Comparison of ENCODE assay signal across 9 cellular contexts in genomic region chr1:42943166-42943565, GRCh38. TPM values are rescaled to one million over a fixed set of nuclear protein-coding genes. Genes with fewer than 3 reads are reported as not detected.
A peak's percentile ranks its signal among the peaks of the same experiment; 100 is the strongest.
DNase-seq lines count a peak whose midpoint lies in the region; ATAC-seq and TF ChIP-seq lines count a peak whose summit lies in the region.
"Had no signal": no experiment of that assay in that cellular context is flagged by ENCODE, and none has a peak within 500 bp of the region (broad histone marks: within the 10 kb centered on the region; RNA-seq: fewer than 3 reads in every experiment).

No MANE protein-coding gene starts in this region.

- DNase-seq in CD4-positive, CD25-positive, alpha-beta regulatory T cell: no peak
- DNase-seq in PC-3: peak; percentile 97
- no peak for DNase-seq in chondrocyte (ENCODE audit: low spot score)
- no peak for DNase-seq in SJCRH30
- no peak for DNase-seq in DMS153 (lab: John Stamatoyannopoulos, UW)
- DNase-seq: Kasumi-1 had no signal

- peak overlapping the region; percentile 63 for H3K4me2 ChIP-seq in PC-3 (ENCODE audit: low read length)

- ATAC-seq in CD4-positive, CD25-positive, alpha-beta regulatory T cell (ENCODE audit: low read depth in 2 of 2): peak in 1 of 2 donors; percentile 57
- peak; percentile 53 for ATAC-seq in PC-3
- no peak for ATAC-seq in HG03354 (IDR thresholded peaks at IDR 0.05; ENCODE audit: poor library complexity, severe bottlenecking, unreplicated experiment)
- no peak for ATAC-seq in GM21619 (IDR thresholded peaks at IDR 0.05; ENCODE audit: unreplicated experiment)

- CTCF ChIA-PET in PC-3 (lab: Charles Lee): no interaction called here

- peak overlapping the region in 3 of 4 donors; percentile 33 to 63 (median 46) for H3K4me3 Mint-ChIP-seq in CD4-positive, CD25-positive, alpha-beta regulatory T cell
- no peak overlapping the region for H3K4me3 Mint-ChIP-seq in chondrocyte (ENCODE audit: unreplicated experiment)
- H3K4me3 Mint-ChIP-seq in nephron: no peak overlapping the region

- H3K27ac Mint-ChIP-seq in CD4-positive, CD25-positive, alpha-beta regulatory T cell: peak overlapping the region; percentile 75 to 93 (median 78)
- H3K27ac Mint-ChIP-seq in chondrocyte (ENCODE audit: unreplicated experiment): peak overlapping the region; percentile 98
- peak overlapping the region in 2 of 3 experiments; percentile 30 to 70 for H3K27ac Mint-ChIP-seq in nephron

- H3K9me2 ChIP-seq in PC-3 (replicated peaks; ENCODE audit: low read length): no peaks in the 10 kb centered on the region

- H3K4me3 ChIP-seq in CD4-positive, CD25-positive, alpha-beta regulatory T cell (ENCODE audit: low read depth, low read length): no peak overlapping the region
- peak overlapping the region; percentile 13; the same call in 1 of the 2 replicates for H3K4me3 ChIP-seq in PC-3 (ENCODE audit: low read length)
- H3K4me3 ChIP-seq in SJCRH30: no peak overlapping the region

- TF ChIP-seq CTCF in PC-3 (conservative IDR thresholded peaks at IDR 0.05; ENCODE audit: low read depth, low read length) (no peak), chondrocyte (IDR thresholded peaks at IDR 0.05) (no peak), nephron (IDR thresholded peaks at IDR 0.05; ENCODE audit: unreplicated experiment in 3 of 3) (no peak)

- H3K9me3 ChIP-seq in CD4-positive, CD25-positive, alpha-beta regulatory T cell (ENCODE audit: control insufficient read depth in 2 of 2, low read length in 2 of 2): no peaks in the 10 kb centered on the region
- H3K9me3 ChIP-seq in PC-3 (ENCODE audit: low read length) (no peaks in the 10 kb centered on the region), SJCRH30 (replicated peaks) (no peaks in the 10 kb centered on the region)

- no TSS peak for BruUV-seq in PC-3 (replicated peaks; lab: Mats Ljungman, UMichigan)

- H3K36me3 Mint-ChIP-seq in CD4-positive, CD25-positive, alpha-beta regulatory T cell: peaks cover 33% of the 10 kb centered on the region
- H3K36me3 Mint-ChIP-seq in chondrocyte (ENCODE audit: low read depth) (peaks cover 20% of the 10 kb centered on the region), nephron (ENCODE audit: low read depth) (peaks cover 37% of the 10 kb centered on the region)

- H3K27me3 ChIP-seq in CD4-positive, CD25-positive, alpha-beta regulatory T cell (ENCODE audit: control insufficient read depth, insufficient read depth, low read length): no peaks in the 10 kb centered on the region
- H3K27me3 ChIP-seq in PC-3 (ENCODE audit: low read length) (no peaks in the 10 kb centered on the region), SJCRH30 (no peaks in the 10 kb centered on the region)

- no peaks in the 10 kb centered on the region for H4K20me1 ChIP-seq in PC-3 (ENCODE audit: low read length)

- POLR2A ChIA-PET in PC-3 (lab: Charles Lee; ENCODE audit: unreplicated experiment): no interaction called here

- H2AFZ ChIP-seq in PC-3 (ENCODE audit: low read length): no peak overlapping the region

- H3K27ac ChIP-seq in CD4-positive, CD25-positive, alpha-beta regulatory T cell (ENCODE audit: insufficient read depth, low read length, poor library complexity, severe bottlenecking): peak overlapping the region; percentile 47
- H3K27ac ChIP-seq in PC-3 (ENCODE audit: low read length): peak overlapping the region; percentile 99
- no peak overlapping the region for H3K27ac ChIP-seq in SJCRH30

- peaks cover 91% of the 10 kb centered on the region for H3K4me1 ChIP-seq in CD4-positive, CD25-positive, alpha-beta regulatory T cell (ENCODE audit: control insufficient read depth, insufficient read depth, low read length, poor library complexity, severe bottlenecking)
- H3K4me1 ChIP-seq in PC-3 (ENCODE audit: insufficient read depth, low read length) (peaks cover 91% of the 10 kb centered on the region), SJCRH30 (peaks cover 37% of the 10 kb centered on the region)

- H3K36me3 ChIP-seq in CD4-positive, CD25-positive, alpha-beta regulatory T cell (ENCODE audit: control insufficient read depth, insufficient read depth, low read length): peaks cover 52% of the 10 kb centered on the region
- H3K36me3 ChIP-seq in PC-3 (ENCODE audit: low read depth, low read length) (peaks cover 44% of the 10 kb centered on the region), SJCRH30 (peaks cover 40% of the 10 kb centered on the region)

- peaks cover 0 to 99% (median 80%) of the 10 kb centered on the region in 4 donors for H3K4me1 Mint-ChIP-seq in CD4-positive, CD25-positive, alpha-beta regulatory T cell
- peaks cover 99% of the 10 kb centered on the region for H3K4me1 Mint-ChIP-seq in chondrocyte (ENCODE audit: low read depth)
- H3K4me1 Mint-ChIP-seq in nephron: peaks cover 33% of the 10 kb centered on the region

- H3K9me3 Mint-ChIP-seq in CD4-positive, CD25-positive, alpha-beta regulatory T cell: no peaks in the 10 kb centered on the region
- H3K9me3 Mint-ChIP-seq in chondrocyte (ENCODE audit: low read depth) (peaks cover 3% of the 10 kb centered on the region), nephron (no peaks in the 10 kb centered on the region)

- peaks cover 14% of the 10 kb centered on the region for H3F3A ChIP-seq in PC-3 (ENCODE audit: low read length, unreplicated experiment)

- peak overlapping the region; percentile 83 for H3K9ac ChIP-seq in PC-3 (ENCODE audit: low read length)

- H3K27me3 Mint-ChIP-seq in CD4-positive, CD25-positive, alpha-beta regulatory T cell: no peaks in the 10 kb centered on the region
- no peaks in the 10 kb centered on the region for H3K27me3 Mint-ChIP-seq in chondrocyte (ENCODE audit: low read depth)
- peaks cover 3% of the 10 kb centered on the region for H3K27me3 Mint-ChIP-seq in nephron (ENCODE audit: low read depth)

- peaks cover 72% of the 10 kb centered on the region for H3K79me2 ChIP-seq in PC-3 (ENCODE audit: low read length)

- intact Hi-C loops in PC-3 (cut with micrococcal nuclease): no loop called here

RNA-seq across cellular contexts. Expression of gene SLC2A1, which starts 15.5 kb away (rescaled TPM):
- 60.2 TPM for total RNA-seq in CD4-positive, CD25-positive, alpha-beta regulatory T cell
- 10 to 100 TPM; 22.0 to 25.5 (median 23.6) TPM for polyA plus RNA-seq in CD4-positive, CD25-positive, alpha-beta regulatory T cell
- total RNA-seq in PC-3 (2014; rRNA removed) (245 and 264 TPM in 2 replicates), chondrocyte (141 to 192 TPM (median 190 TPM) in 3 replicates)
- 64.8 and 73.2 TPM in 2 replicates for total RNA-seq in SJCRH30 (2014; rRNA removed; shearing (Covaris generic))

Comparison
In these comparisons a context has a peak if more than half of its experiments do, and no peak if none do; other contexts are left out.
1. H3K4me3 Mint-ChIP-seq: peak in CD4-positive, CD25-positive, alpha-beta regulatory T cell (3 of 4); none in chondrocyte (single experiment) and nephron (0 of 3).
2. Peak in every context shown above with its lines, with median percentiles within 50 percentile points of each other: H3K27ac Mint-ChIP-seq.